In genomic region chr13:79317856-79318255, GRCh38 we compare ENCODE assay signal across 17 cellular contexts.
DNase-seq lines count a peak whose midpoint lies in the region; ATAC-seq and TF ChIP-seq lines count a peak whose summit lies in the region.
"Had no signal": no experiment of that assay in that cellular context is flagged by ENCODE, and none has a peak within 500 bp of the region (broad histone marks: within the 10 kb centered on the region; RNA-seq: fewer than 3 reads in every experiment).

No MANE protein-coding gene starts in this region.

- intact Hi-C loops in CD4-positive, alpha-beta T cell (cut with DNase I, micrococcal nuclease), result no loop called here

- no peak for TF ChIP-seq CTCF in CD4-positive, alpha-beta T cell (IDR thresholded peaks at IDR 0.05)

- H3K9me3 Mint-ChIP-seq in CD4-positive, alpha-beta T cell, result no peaks in the 10 kb centered on the region
- H3K9me3 Mint-ChIP-seq: CD4-positive, CD25-positive, alpha-beta regulatory T cell had no signal

- no peak overlapping the region for H3K27ac ChIP-seq in CD4-positive, alpha-beta T cell (ENCODE audit: low read depth, low read length)

- POLR2A ChIA-PET in CD4-positive, alpha-beta T cell (lab: Charles Lee), result no interaction called here

- peak overlapping the region; percentile 0 for H3K27ac Mint-ChIP-seq in CD4-positive, alpha-beta T cell
- H3K27ac Mint-ChIP-seq: CD4-positive, CD25-positive, alpha-beta regulatory T cell had no signal

- CTCF ChIA-PET in CD4-positive, alpha-beta T cell (lab: Charles Lee), result no interaction called here

- no peaks in the 10 kb centered on the region for H3K4me1 Mint-ChIP-seq in CD4-positive, alpha-beta T cell (ENCODE audit: low read depth)

- ATAC-seq in CD4-positive, alpha-beta T cell (ENCODE audit: poor library complexity), result no peak
- ATAC-seq in SK-N-SH treated with all-trans-retinoic acid at 6 μM for 48 hours (peak; percentile 33; the same call in 1 of the 3 replicates), HG02588 (IDR thresholded peaks at IDR 0.05; ENCODE audit: unreplicated experiment) (no peak), HG03342 (IDR thresholded peaks at IDR 0.05; ENCODE audit: unreplicated experiment) (no peak)
- ATAC-seq: K562 had no signal

- no peak overlapping the region for H3K4me3 Mint-ChIP-seq in CD4-positive, alpha-beta T cell
- H3K4me3 Mint-ChIP-seq: CD4-positive, CD25-positive, alpha-beta regulatory T cell had no signal

- no peaks in the 10 kb centered on the region for H3K9me3 ChIP-seq in CD4-positive, alpha-beta T cell (ENCODE audit: control insufficient read depth, low read length)
- H3K9me3 ChIP-seq: BE2C had no signal

- peaks cover 65% of the 10 kb centered on the region for H3K36me3 Mint-ChIP-seq in CD4-positive, alpha-beta T cell (ENCODE audit: low read depth)

- no peaks in the 10 kb centered on the region for H3K27me3 Mint-ChIP-seq in CD4-positive, alpha-beta T cell
- H3K27me3 Mint-ChIP-seq: CD4-positive, CD25-positive, alpha-beta regulatory T cell had no signal

- no peak for DNase-seq in CD4-positive, alpha-beta T cell
- peak; percentile 24 for DNase-seq in COR-L47 (lab: John Stamatoyannopoulos, UW)
- peak; percentile 14 for DNase-seq in amniotic epithelial cell (ENCODE audit: low read depth)
- DNase-seq in GM03348 (ENCODE audit: low spot score), result no peak
- DNase-seq: ACHN; BE2C; C1 segment of cervical spinal cord; CD4-positive, CD25-positive, alpha-beta regulatory T cell; DMS153; DMS79; GDM1; HCEC 1CT; IMR-90 had no signal

- H3K27me3 ChIP-seq in CD4-positive, alpha-beta T cell (ENCODE audit: control insufficient read depth, insufficient read depth, low read length), result no peaks in the 10 kb centered on the region
- H3K27me3 ChIP-seq: BE2C had no signal

TF ChIP-seq in SK-N-SH treated with all-trans-retinoic acid at 6 μM for 48 hours, 23 proteins besides CTCF, POLR2A, EP300 and RAD21:
- TF ChIP-seq ARNTL (CRISPR knock-in tag; IDR thresholded peaks at IDR 0.05; ENCODE audit: borderline replicate concordance, low read depth), result no peak
- peak; percentile 94 for TF ChIP-seq ISL1 (CRISPR knock-in tag; IDR thresholded peaks at IDR 0.05)
- no peak for TF ChIP-seq ZNF8 (CRISPR knock-in tag; IDR thresholded peaks at IDR 0.05)
- TF ChIP-seq ZNF70 (CRISPR knock-in tag; IDR thresholded peaks at IDR 0.05), result peak; percentile 74
- no peak for TF ChIP-seq ZC3H10 (CRISPR knock-in tag; IDR thresholded peaks at IDR 0.05)
- 0 out of 2 replicates have a peak, but pooled peaks have one; percentile 14 for TF ChIP-seq SNAI2 (CRISPR knock-in tag; IDR thresholded peaks at IDR 0.05)
- no peak for TF ChIP-seq POU6F1 (CRISPR knock-in tag; IDR thresholded peaks at IDR 0.05; ENCODE audit: borderline replicate concordance, low read depth)
- TF ChIP-seq CSDC2 (CRISPR knock-in tag; IDR thresholded peaks at IDR 0.05), result no peak
- no peak for TF ChIP-seq BACH2 (CRISPR knock-in tag; IDR thresholded peaks at IDR 0.05; ENCODE audit: borderline replicate concordance)
- TF ChIP-seq ZNF565 (CRISPR knock-in tag; conservative IDR thresholded peaks at IDR 0.05; ENCODE audit: low read depth), result no peak
- peak; percentile 87 for TF ChIP-seq TCF4 (CRISPR knock-in tag; IDR thresholded peaks at IDR 0.05; ENCODE audit: borderline replicate concordance)
- TF ChIP-seq, protein P1, sequence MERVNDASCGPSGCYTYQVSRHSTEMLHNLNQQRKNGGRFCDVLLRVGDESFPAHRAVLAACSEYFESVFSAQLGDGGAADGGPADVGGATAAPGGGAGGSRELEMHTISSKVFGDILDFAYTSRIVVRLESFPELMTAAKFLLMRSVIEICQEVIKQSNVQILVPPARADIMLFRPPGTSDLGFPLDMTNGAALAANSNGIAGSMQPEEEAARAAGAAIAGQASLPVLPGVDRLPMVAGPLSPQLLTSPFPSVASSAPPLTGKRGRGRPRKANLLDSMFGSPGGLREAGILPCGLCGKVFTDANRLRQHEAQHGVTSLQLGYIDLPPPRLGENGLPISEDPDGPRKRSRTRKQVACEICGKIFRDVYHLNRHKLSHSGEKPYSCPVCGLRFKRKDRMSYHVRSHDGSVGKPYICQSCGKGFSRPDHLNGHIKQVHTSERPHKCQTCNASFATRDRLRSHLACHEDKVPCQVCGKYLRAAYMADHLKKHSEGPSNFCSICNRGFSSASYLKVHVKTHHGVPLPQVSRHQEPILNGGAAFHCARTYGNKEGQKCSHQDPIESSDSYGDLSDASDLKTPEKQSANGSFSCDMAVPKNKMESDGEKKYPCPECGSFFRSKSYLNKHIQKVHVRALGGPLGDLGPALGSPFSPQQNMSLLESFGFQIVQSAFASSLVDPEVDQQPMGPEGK (CRISPR knock-in tag; IDR thresholded peaks at IDR 0.05; ENCODE audit: borderline replicate concordance), result no peak
- no peak for TF ChIP-seq OSR1 (CRISPR knock-in tag; IDR thresholded peaks at IDR 0.05)
- no peak for TF ChIP-seq ZFP3 (CRISPR knock-in tag; IDR thresholded peaks at IDR 0.05)
- TF ChIP-seq, protein P2, sequence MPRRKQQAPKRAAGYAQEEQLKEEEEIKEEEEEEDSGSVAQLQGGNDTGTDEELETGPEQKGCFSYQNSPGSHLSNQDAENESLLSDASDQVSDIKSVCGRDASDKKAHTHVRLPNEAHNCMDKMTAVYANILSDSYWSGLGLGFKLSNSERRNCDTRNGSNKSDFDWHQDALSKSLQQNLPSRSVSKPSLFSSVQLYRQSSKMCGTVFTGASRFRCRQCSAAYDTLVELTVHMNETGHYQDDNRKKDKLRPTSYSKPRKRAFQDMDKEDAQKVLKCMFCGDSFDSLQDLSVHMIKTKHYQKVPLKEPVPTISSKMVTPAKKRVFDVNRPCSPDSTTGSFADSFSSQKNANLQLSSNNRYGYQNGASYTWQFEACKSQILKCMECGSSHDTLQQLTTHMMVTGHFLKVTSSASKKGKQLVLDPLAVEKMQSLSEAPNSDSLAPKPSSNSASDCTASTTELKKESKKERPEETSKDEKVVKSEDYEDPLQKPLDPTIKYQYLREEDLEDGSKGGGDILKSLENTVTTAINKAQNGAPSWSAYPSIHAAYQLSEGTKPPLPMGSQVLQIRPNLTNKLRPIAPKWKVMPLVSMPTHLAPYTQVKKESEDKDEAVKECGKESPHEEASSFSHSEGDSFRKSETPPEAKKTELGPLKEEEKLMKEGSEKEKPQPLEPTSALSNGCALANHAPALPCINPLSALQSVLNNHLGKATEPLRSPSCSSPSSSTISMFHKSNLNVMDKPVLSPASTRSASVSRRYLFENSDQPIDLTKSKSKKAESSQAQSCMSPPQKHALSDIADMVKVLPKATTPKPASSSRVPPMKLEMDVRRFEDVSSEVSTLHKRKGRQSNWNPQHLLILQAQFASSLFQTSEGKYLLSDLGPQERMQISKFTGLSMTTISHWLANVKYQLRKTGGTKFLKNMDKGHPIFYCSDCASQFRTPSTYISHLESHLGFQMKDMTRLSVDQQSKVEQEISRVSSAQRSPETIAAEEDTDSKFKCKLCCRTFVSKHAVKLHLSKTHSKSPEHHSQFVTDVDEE (CRISPR knock-in tag; IDR thresholded peaks at IDR 0.05), result 0 out of 2 replicates have a peak, but pooled peaks have one; percentile 47
- peak; percentile 87 for TF ChIP-seq ESRRG (CRISPR knock-in tag; IDR thresholded peaks at IDR 0.05)
- TF ChIP-seq, protein P3, sequence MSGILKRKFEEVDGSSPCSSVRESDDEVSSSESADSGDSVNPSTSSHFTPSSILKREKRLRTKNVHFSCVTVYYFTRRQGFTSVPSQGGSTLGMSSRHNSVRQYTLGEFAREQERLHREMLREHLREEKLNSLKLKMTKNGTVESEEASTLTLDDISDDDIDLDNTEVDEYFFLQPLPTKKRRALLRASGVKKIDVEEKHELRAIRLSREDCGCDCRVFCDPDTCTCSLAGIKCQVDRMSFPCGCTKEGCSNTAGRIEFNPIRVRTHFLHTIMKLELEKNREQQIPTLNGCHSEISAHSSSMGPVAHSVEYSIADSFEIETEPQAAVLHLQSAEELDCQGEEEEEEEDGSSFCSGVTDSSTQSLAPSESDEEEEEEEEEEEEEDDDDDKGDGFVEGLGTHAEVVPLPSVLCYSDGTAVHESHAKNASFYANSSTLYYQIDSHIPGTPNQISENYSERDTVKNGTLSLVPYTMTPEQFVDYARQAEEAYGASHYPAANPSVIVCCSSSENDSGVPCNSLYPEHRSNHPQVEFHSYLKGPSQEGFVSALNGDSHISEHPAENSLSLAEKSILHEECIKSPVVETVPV (CRISPR knock-in tag; IDR thresholded peaks at IDR 0.05), result 0 out of 2 replicates have a peak, but pooled peaks have one; percentile 48
- no peak for TF ChIP-seq TOX (CRISPR knock-in tag; IDR thresholded peaks at IDR 0.05; ENCODE audit: borderline replicate concordance)
- no peak for TF ChIP-seq PPARA (CRISPR knock-in tag; IDR thresholded peaks at IDR 0.05; ENCODE audit: borderline replicate concordance)
- no peak for TF ChIP-seq RARB (CRISPR knock-in tag; IDR thresholded peaks at IDR 0.05)
- TF ChIP-seq GLIS3 (CRISPR knock-in tag; IDR thresholded peaks at IDR 0.05), result peak; percentile 84; the same call in 1 of the 2 replicates
- TF ChIP-seq ZFP30 (CRISPR knock-in tag; IDR thresholded peaks at IDR 0.05), result no peak
- TF ChIP-seq, protein P4, sequence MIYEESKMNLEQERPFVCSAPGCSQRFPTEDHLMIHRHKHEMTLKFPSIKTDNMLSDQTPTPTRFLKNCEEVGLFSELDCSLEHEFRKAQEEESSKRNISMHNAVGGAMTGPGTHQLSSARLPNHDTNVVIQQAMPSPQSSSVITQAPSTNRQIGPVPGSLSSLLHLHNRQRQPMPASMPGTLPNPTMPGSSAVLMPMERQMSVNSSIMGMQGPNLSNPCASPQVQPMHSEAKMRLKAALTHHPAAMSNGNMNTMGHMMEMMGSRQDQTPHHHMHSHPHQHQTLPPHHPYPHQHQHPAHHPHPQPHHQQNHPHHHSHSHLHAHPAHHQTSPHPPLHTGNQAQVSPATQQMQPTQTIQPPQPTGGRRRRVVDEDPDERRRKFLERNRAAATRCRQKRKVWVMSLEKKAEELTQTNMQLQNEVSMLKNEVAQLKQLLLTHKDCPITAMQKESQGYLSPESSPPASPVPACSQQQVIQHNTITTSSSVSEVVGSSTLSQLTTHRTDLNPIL (CRISPR knock-in tag; IDR thresholded peaks at IDR 0.05; ENCODE audit: low read depth), result peak; percentile 22; the same call in 1 of the 2 replicates

Comparison
In these comparisons a context has a peak if more than half of its experiments do, and no peak if none do; other contexts are left out.
1. DNase-seq: peak in COR-L47 (single experiment) and amniotic epithelial cell (single experiment); none in CD4-positive, alpha-beta T cell (0 of 10) and GM03348 (single experiment).